ENCODE assay signal across 9 cellular contexts in the genomic region with DNA sequence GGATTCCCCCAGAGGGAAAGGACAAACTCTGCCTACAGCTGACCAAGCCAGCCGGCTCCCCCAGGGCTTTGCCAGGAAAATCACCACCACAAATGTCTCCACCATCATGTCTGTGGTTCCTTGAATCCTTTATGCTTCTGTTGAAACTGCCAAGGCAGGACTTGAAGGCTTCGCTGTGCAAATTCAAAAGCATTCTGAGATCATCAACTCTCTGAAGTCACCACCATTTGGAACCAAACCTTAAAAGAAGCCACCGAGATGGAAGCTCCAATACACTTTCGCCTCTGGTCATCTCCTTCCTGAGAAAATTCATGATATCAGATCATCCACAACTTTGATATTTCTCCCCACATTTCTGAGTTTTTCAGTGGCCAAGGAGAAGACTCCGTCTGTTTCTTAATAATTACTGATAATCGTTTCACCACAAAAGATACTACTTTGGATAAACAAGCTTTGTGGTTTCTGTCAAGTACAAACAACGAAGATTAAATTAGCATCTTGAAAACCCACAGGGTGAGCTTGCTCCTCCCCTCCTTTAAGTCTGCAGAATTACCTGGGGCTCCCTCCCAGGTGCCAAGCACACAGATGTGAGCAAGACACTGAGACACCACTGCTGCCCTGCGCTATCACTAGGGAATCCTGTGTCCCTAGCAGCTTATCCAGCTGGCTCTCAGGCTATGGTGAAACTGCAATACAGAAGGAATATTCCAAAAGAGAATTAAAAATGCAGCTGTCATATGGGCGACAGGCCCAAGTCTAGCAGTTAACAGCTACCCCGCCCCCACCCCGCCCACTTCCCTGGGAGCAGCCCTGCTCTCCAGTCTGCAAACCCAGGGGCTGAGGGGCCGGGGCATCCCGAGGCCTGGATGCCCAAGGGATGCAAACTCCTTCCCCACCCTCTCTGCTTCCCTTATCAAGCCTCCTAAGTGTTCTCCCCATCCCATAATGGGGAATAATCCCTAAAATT.
A peak's percentile ranks its signal among the peaks of the same experiment; 100 is the strongest.
DNase-seq lines count a peak whose midpoint lies in the region; ATAC-seq and TF ChIP-seq lines count a peak whose summit lies in the region.
"Had no signal": no experiment of that assay in that cellular context is flagged by ENCODE, and none has a peak within 500 bp of the region (broad histone marks: within the 10 kb centered on the region; RNA-seq: fewer than 3 reads in every experiment).

No MANE protein-coding gene starts in this region.

- ATAC-seq in gastroesophageal sphincter (peak; percentile 35), HG02759 (IDR thresholded peaks at IDR 0.05; ENCODE audit: unreplicated experiment) (no peak), GM21360 (IDR thresholded peaks at IDR 0.05; ENCODE audit: unreplicated experiment) (no peak)
- ATAC-seq: A549 had no signal

- H3K36me3 ChIP-seq in gastroesophageal sphincter = no peaks in the 10 kb centered on the region

- no peak for TF ChIP-seq POLR2A in gastroesophageal sphincter (IDR thresholded peaks at IDR 0.05)

- 43 to 54% methylated on average over 5 to 6 of the region's 13 CpGs for whole genome bisulfite sequencing in gastroesophageal sphincter (ENCODE audit: low coverage in 1 of 2), 2 donors

- no peak overlapping the region for H3K4me3 ChIP-seq in gastroesophageal sphincter
- H3K4me3 ChIP-seq: A549 had no signal

- no peak for TF ChIP-seq CTCF in gastroesophageal sphincter (IDR thresholded peaks at IDR 0.05)

- peak; percentile 43 for DNase-seq in NCI-H2171 treated with DMSO at 0.1 percent for 48 hours (lab: John Stamatoyannopoulos, UW)
- DNase-seq in NCI-H2171 (lab: John Stamatoyannopoulos, UW) = no peak
- peak; percentile 59 for DNase-seq in RPMI8226
- peak in 5 of 6 experiments; percentile 4 to 73 (median 41) for DNase-seq in stimulated activated naive CD4-positive, alpha-beta T cell (lab: John Stamatoyannopoulos, UW)
- no peak for DNase-seq in stimulated activated CD4-positive, alpha-beta T cell treated with anti-CD3 and anti-CD28 coated beads, Interleukin-4, amount 100 ng/mL, for 1 hour

- H3K27me3 ChIP-seq in gastroesophageal sphincter = no peaks in the 10 kb centered on the region

- TF ChIP-seq EP300 in gastroesophageal sphincter (IDR thresholded peaks at IDR 0.05) = no peak

- peaks cover 2 to 44% (median 8%) of the 10 kb centered on the region in 3 donors for H3K4me1 ChIP-seq in gastroesophageal sphincter

- no peaks in the 10 kb centered on the region for H3K9me3 ChIP-seq in gastroesophageal sphincter
- H3K9me3 ChIP-seq: A549 had no signal

- peak overlapping the region; percentile 82 to 95 (median 84) for H3K27ac ChIP-seq in gastroesophageal sphincter

Comparison
In these comparisons a context has a peak if more than half of its experiments do, and no peak if none do; other contexts are left out.
1. DNase-seq: peak in NCI-H2171 treated with DMSO at 0.1 percent for 48 hours (single experiment), RPMI8226 (single experiment) and stimulated activated naive CD4-positive, alpha-beta T cell (5 of 6); none in NCI-H2171 (single experiment) and stimulated activated CD4-positive, alpha-beta T cell treated with anti-CD3 and anti-CD28 coated beads, Interleukin-4, amount 100 ng/mL, for 1 hour (single experiment).